ENCODE assay signal across 7 cellular contexts in the genomic region with DNA sequence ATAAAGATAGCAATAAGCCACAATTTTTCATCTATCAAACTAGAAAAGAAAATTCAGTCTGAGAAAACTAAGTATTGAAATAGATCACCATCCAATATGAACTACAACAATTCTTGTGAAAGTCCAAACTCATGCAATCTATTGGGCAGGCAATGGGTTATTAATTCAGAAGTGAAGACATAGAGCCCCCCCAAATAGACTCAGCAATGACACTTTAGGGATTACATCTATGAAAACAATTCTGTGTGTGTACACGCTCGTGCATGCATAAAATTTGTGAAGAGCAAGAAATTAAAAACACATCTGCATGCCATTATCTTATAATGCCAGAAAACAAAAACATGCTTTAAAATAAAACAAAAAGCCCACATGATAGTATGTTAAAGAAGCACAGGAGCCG.
"Had no signal": no experiment of that assay in that cellular context is flagged by ENCODE, and none has a peak within 500 bp of the region (broad histone marks: within the 10 kb centered on the region; RNA-seq: fewer than 3 reads in every experiment).

No MANE protein-coding gene starts in this region.

- H3K27ac Mint-ChIP-seq: H9 had no signal

- H3K9ac ChIP-seq: GM23248 had no signal

- H3K27me3 Mint-ChIP-seq: IgD-negative memory B cell had no signal

- DNase-seq: GM23248, GOT3, H9, HCEC 1CT, KBM-7 had no signal

- H3K27ac ChIP-seq: GM23248 had no signal

- H3K4me3 Mint-ChIP-seq: H9 had no signal

- ATAC-seq: HepG2 had no signal

- H2AFZ ChIP-seq: GM23248 had no signal

- H3K9me3 Mint-ChIP-seq: H9 had no signal

- H3K4me3 ChIP-seq: GM23248 had no signal

- FAIRE-seq: HepG2 had no signal
